Comparison of ENCODE assay signal across 15 cellular contexts in the genomic region with DNA sequence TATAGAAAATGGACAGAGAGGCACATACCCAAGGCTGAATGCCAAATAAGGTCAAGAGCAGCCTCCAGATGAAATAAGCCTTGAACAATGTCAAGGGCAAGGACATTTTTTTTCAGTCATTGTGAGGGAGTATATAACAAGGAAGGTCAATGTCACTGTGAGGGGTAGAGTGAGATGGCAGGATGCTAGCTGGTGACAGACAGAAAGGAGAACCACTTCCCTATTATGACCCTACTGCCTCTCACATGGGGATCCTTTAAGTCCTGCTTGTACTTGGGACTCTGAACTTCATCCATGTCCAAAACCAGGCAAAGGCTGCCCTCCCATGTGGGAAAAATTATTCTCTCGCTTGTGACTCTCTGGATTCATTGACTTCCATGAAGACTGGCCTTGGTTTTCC.
"Had no signal": no experiment of that assay in that cellular context is flagged by ENCODE, and none has a peak within 500 bp of the region (broad histone marks: within the 10 kb centered on the region; RNA-seq: fewer than 3 reads in every experiment).

No MANE protein-coding gene starts in this region.

- H3K36me3 ChIP-seq: adrenal gland, heart left ventricle, upper lobe of right lung had no signal

- H3K4me3 Mint-ChIP-seq: activated naive CD4-positive, alpha-beta T cell treated with anti-CD3 and anti-CD28 coated beads for 36 hours; stimulated activated naive CD8-positive, alpha-beta T cell treated with anti-CD3 and anti-CD28 coated beads, Interleukin-15, amount 100 ng/mL, for 72 hours; WTC11 had no signal

- ATAC-seq: heart left ventricle; left colon; stimulated activated naive CD8-positive, alpha-beta T cell treated with anti-CD3 and anti-CD28 coated beads, Interleukin-15, amount 100 ng/mL, for 72 hours; upper lobe of right lung; WTC11 had no signal

- H3K9ac ChIP-seq: parathyroid adenoma had no signal

- H3K4me3 ChIP-seq: adrenal gland, heart left ventricle, lung, testis, upper lobe of right lung had no signal

- H2AFZ ChIP-seq: parathyroid adenoma had no signal

- DNase-seq: activated CD4-positive, alpha-beta T cell treated with anti-CD3 and anti-CD28 coated beads for 48 hours; activated naive CD4-positive, alpha-beta T cell treated with anti-CD3 and anti-CD28 coated beads for 36 hours; adrenal gland; effector CD8-positive, alpha-beta T cell; foreskin melanocyte; heart left ventricle; left colon; midbrain; stimulated activated CD4-positive, alpha-beta T cell treated with anti-CD3 and anti-CD28 coated beads, Interleukin-4, amount 100 ng/mL, for 24 hours; stimulated activated naive CD8-positive, alpha-beta T cell treated with anti-CD3 and anti-CD28 coated beads, Interleukin-15, amount 100 ng/mL, for 72 hours; testis; upper lobe of right lung had no signal

- H3K27ac Mint-ChIP-seq: activated naive CD4-positive, alpha-beta T cell treated with anti-CD3 and anti-CD28 coated beads for 36 hours; stimulated activated naive CD8-positive, alpha-beta T cell treated with anti-CD3 and anti-CD28 coated beads, Interleukin-15, amount 100 ng/mL, for 72 hours; WTC11 had no signal

- H3K27me3 Mint-ChIP-seq: stimulated activated naive CD8-positive, alpha-beta T cell treated with anti-CD3 and anti-CD28 coated beads, Interleukin-15, amount 100 ng/mL, for 72 hours had no signal

- H3K4me1 ChIP-seq: adrenal gland, heart left ventricle, parathyroid adenoma, testis, upper lobe of right lung had no signal

- H3K27ac ChIP-seq: adrenal gland, heart left ventricle, parathyroid adenoma, testis, upper lobe of right lung had no signal

- H3K79me2 ChIP-seq: parathyroid adenoma had no signal

- H3K9me3 ChIP-seq: adrenal gland, testis, upper lobe of right lung had no signal

- H3K27me3 ChIP-seq: adrenal gland, heart left ventricle, testis, upper lobe of right lung had no signal
